15 cellular contexts compared by ENCODE assay signal in genomic region chr11:80473562-80473961, GRCh38.
DNase-seq lines count a peak whose midpoint lies in the region; ATAC-seq lines count a peak whose summit lies in the region.
"Had no signal": no experiment of that assay in that cellular context is flagged by ENCODE, and none has a peak within 500 bp of the region (broad histone marks: within the 10 kb centered on the region; RNA-seq: fewer than 3 reads in every experiment).

No MANE protein-coding gene starts in this region.

- H3K9ac ChIP-seq in HUES64 (ENCODE audit: low read depth, low read length) = no peak overlapping the region

- H3K36me3 ChIP-seq in HUES64 (ENCODE audit: insufficient read depth, low read length) = no peaks in the 10 kb centered on the region
- H3K36me3 ChIP-seq: thyroid gland had no signal

- H3K4me1 Mint-ChIP-seq in stimulated activated memory B cell treated with anti-CD40 and anti-IgM and Interleukin-4, amounts not matched to agents 10 μg/mL and 1 μg/mL and 100 μg/mL, for 72 hours = peaks cover 11% of the 10 kb centered on the region

- no peak overlapping the region for H3K27ac Mint-ChIP-seq in stimulated activated memory B cell treated with anti-CD40 and anti-IgM and Interleukin-4, amounts not matched to agents 10 μg/mL and 1 μg/mL and 100 μg/mL, for 72 hours
- H3K27ac Mint-ChIP-seq: activated CD8-positive, alpha-beta T cell treated with anti-CD3 and anti-CD28 coated beads for 36 hours; CD8-positive, alpha-beta T cell had no signal

- peaks cover 4% of the 10 kb centered on the region for H3K9me3 Mint-ChIP-seq in stimulated activated memory B cell treated with anti-CD40 and anti-IgM and Interleukin-4, amounts not matched to agents 10 μg/mL and 1 μg/mL and 100 μg/mL, for 72 hours
- H3K9me3 Mint-ChIP-seq: activated CD8-positive, alpha-beta T cell treated with anti-CD3 and anti-CD28 coated beads for 36 hours had no signal

- no peaks in the 10 kb centered on the region for H3K27me3 ChIP-seq in HUES64 (ENCODE audit: insufficient read depth, low read length)
- H3K27me3 ChIP-seq: thyroid gland had no signal

- no peak overlapping the region for H3K4me3 ChIP-seq in HUES64 (ENCODE audit: low read length)
- H3K4me3 ChIP-seq: thyroid gland had no signal

- H3K36me3 Mint-ChIP-seq in stimulated activated memory B cell treated with anti-CD40 and anti-IgM and Interleukin-4, amounts not matched to agents 10 μg/mL and 1 μg/mL and 100 μg/mL, for 72 hours = no peaks in the 10 kb centered on the region
- H3K36me3 Mint-ChIP-seq: CD8-positive, alpha-beta T cell had no signal

- no peak for DNase-seq in NCI-H1092 (lab: John Stamatoyannopoulos, UW)
- no peak for DNase-seq in stimulated activated CD8-positive, alpha-beta memory T cell treated with anti-CD3 and anti-CD28 coated beads, Interleukin-4, amount 100 ng/mL, for 48 hours
- no peak for DNase-seq in activated effector memory CD4-positive, alpha-beta T cell treated with Interleukin-2 at 50 U/mL for 16 hours
- DNase-seq in effector CD4-positive, alpha-beta T cell = no peak
- DNase-seq: activated CD8-positive, alpha-beta T cell treated with anti-CD3 and anti-CD28 coated beads for 36 hours; activated naive CD4-positive, alpha-beta T cell treated with anti-CD3 and anti-CD28 coated beads, Interleukin-2, amount 50 U/mL, for 16 hours; CD8-positive, alpha-beta T cell; NCI-H345; T1000; thyroid gland had no signal

- H3K4me3 Mint-ChIP-seq in stimulated activated memory B cell treated with anti-CD40 and anti-IgM and Interleukin-4, amounts not matched to agents 10 μg/mL and 1 μg/mL and 100 μg/mL, for 72 hours = no peak overlapping the region
- H3K4me3 Mint-ChIP-seq: activated CD8-positive, alpha-beta T cell treated with anti-CD3 and anti-CD28 coated beads for 36 hours; CD8-positive, alpha-beta T cell had no signal

- peaks cover 14% of the 10 kb centered on the region; the same call in 1 of the 2 replicates for H3K4me1 ChIP-seq in HUES64 (ENCODE audit: insufficient read depth, low read length)
- H3K4me1 ChIP-seq: thyroid gland had no signal

- H3K9me3 ChIP-seq in HUES64 (ENCODE audit: insufficient read depth, low read depth, low read length) = no peaks in the 10 kb centered on the region
- H3K9me3 ChIP-seq: thyroid gland had no signal

- ATAC-seq in GM19395 (IDR thresholded peaks at IDR 0.05; ENCODE audit: unreplicated experiment) (peak; percentile 79), HG02852 (IDR thresholded peaks at IDR 0.05; ENCODE audit: unreplicated experiment) (peak; percentile 90)
- ATAC-seq in stimulated activated memory B cell treated with anti-CD40 and anti-IgM and Interleukin-4, amounts not matched to agents 10 μg/mL and 1 μg/mL and 100 μg/mL, for 72 hours = peak; percentile 76
- ATAC-seq: activated CD8-positive, alpha-beta T cell treated with anti-CD3 and anti-CD28 coated beads for 36 hours; CD8-positive, alpha-beta T cell had no signal

- WGBS in HUES64 = 83% methylated on average over 3 of the region's 3 CpGs

- no peaks in the 10 kb centered on the region for H3K27me3 Mint-ChIP-seq in stimulated activated memory B cell treated with anti-CD40 and anti-IgM and Interleukin-4, amounts not matched to agents 10 μg/mL and 1 μg/mL and 100 μg/mL, for 72 hours
- H3K27me3 Mint-ChIP-seq: activated CD8-positive, alpha-beta T cell treated with anti-CD3 and anti-CD28 coated beads for 36 hours had no signal

- 0 out of 2 replicates have a peak overlapping the region, but pooled peaks have one; percentile 26 for H3K27ac ChIP-seq in HUES64 (ENCODE audit: low read depth, low read length)
- H3K27ac ChIP-seq: HL-60, thyroid gland had no signal
